ENCODE assay signal across 9 cellular contexts in genomic region chr22:43000441-43001175, GRCh38. TPM values are rescaled to one million over a fixed set of nuclear protein-coding genes. Genes with fewer than 3 reads are reported as not detected.
DNase-seq lines count a peak whose midpoint lies in the region; ATAC-seq, FAIRE-seq and TF ChIP-seq lines count a peak whose summit lies in the region.
"Had no signal": no experiment of that assay in that cellular context is flagged by ENCODE, and none has a peak within 500 bp of the region (broad histone marks: within the 10 kb centered on the region; RNA-seq: fewer than 3 reads in every experiment).

No MANE protein-coding gene starts in this region.

- peaks cover 3% of the 10 kb centered on the region for H3K36me3 ChIP-seq in mesodermal cell (ENCODE audit: control insufficient read depth, insufficient read depth, low read length)
- H3K36me3 ChIP-seq in tibial artery = no peaks in the 10 kb centered on the region

- no peaks in the 10 kb centered on the region for H3K27me3 ChIP-seq in tibial artery

- no peak for FAIRE-seq in HTR-8/SVneo (lab: Jason Lieb, UNC)

- H3K27ac ChIP-seq in mesodermal cell (ENCODE audit: low read depth, low read length, severe bottlenecking) = peak overlapping the region; percentile 89
- peak overlapping the region; percentile 73 to 79 for H3K27ac ChIP-seq in tibial artery

- H3K9me3 ChIP-seq in mesodermal cell (ENCODE audit: control insufficient read depth, low read length) (peaks cover 6% of the 10 kb centered on the region), tibial artery (no peaks in the 10 kb centered on the region)

- TF ChIP-seq CTCF in tibial artery (IDR thresholded peaks at IDR 0.05) = no peak

- peak; percentile 48 for DNase-seq in activated T-cell treated with anti-CD3 and anti-CD28 coated beads for 48 hours (ENCODE audit: low read depth)
- no peak for DNase-seq in activated T-cell treated with anti-CD3 and anti-CD28 coated beads, Interleukin-2, amount 50 U/mL, for 1 hour
- peak in 1 of 2 donors; percentile 49 for DNase-seq in activated naive CD4-positive, alpha-beta T cell treated with anti-CD3 and anti-CD28 coated beads, Interleukin-2, amount 50 U/mL, for 72 hours (ENCODE audit: low spot score in 2 of 2)
- DNase-seq in tibial artery = no peak
- DNase-seq in pons (ENCODE audit: low spot score) = no peak
- DNase-seq in HTR-8/SVneo (ENCODE audit: insufficient read length, low spot score) = no peak
- DNase-seq: NCI-H187 treated with DMSO at 0.1 percent for 48 hours had no signal

- whole genome bisulfite sequencing in mesodermal cell (ENCODE audit: insufficient coverage in 2 of 2), 2 experiments = 80 to 82% methylated on average over 5 to 6 of the region's 8 CpGs

- intact Hi-C loops in tibial artery (cut with DNase I; ENCODE audit: low total_unique reads) = no loop called here

- peak; percentile 82 to 90 for ATAC-seq in activated naive CD4-positive, alpha-beta T cell treated with anti-CD3 and anti-CD28 coated beads, Interleukin-2, amount 50 U/mL, for 72 hours
- ATAC-seq in HG02840 (IDR thresholded peaks at IDR 0.05; ENCODE audit: low FRiP score, unreplicated experiment) = no peak

- peak overlapping the region in 1 of 2 donors; percentile 50 for H3K27ac Mint-ChIP-seq in activated naive CD4-positive, alpha-beta T cell treated with anti-CD3 and anti-CD28 coated beads, Interleukin-2, amount 50 U/mL, for 72 hours

- H3K9me3 Mint-ChIP-seq in activated naive CD4-positive, alpha-beta T cell treated with anti-CD3 and anti-CD28 coated beads, Interleukin-2, amount 50 U/mL, for 72 hours = no peaks in the 10 kb centered on the region

- peaks cover 0 to 6% of the 10 kb centered on the region in 2 donors for H3K36me3 Mint-ChIP-seq in activated naive CD4-positive, alpha-beta T cell treated with anti-CD3 and anti-CD28 coated beads, Interleukin-2, amount 50 U/mL, for 72 hours

- H3K4me3 ChIP-seq in mesodermal cell (ENCODE audit: extremely low read depth, insufficient read depth, low read length, poor library complexity, severe bottlenecking) (no peak overlapping the region), tibial artery (no peak overlapping the region)

- H3K4me1 ChIP-seq in mesodermal cell (ENCODE audit: control insufficient read depth, insufficient read depth, low read length, poor library complexity, severe bottlenecking) (peaks cover 83% of the 10 kb centered on the region), tibial artery (peaks cover 0 to 94% (median 72%) of the 10 kb centered on the region in 4 donors)

RNA-seq across cellular contexts. Expression of gene PACSIN2, which starts 14.3 kb away (rescaled TPM):
- 10 to 100 TPM; 25.6 to 28.2 TPM for total RNA-seq in activated naive CD4-positive, alpha-beta T cell treated with anti-CD3 and anti-CD28 coated beads, Interleukin-2, amount 50 U/mL, for 72 hours
- polyA plus RNA-seq in mesodermal cell (2013, experiment 1 of 2) = 63.4 TPM
- 61.9 TPM for polyA plus RNA-seq in mesodermal cell (2013, experiment 2 of 2)
